In genomic region chr14:35001624-35002023, GRCh38 we compare ENCODE assay signal across 28 cellular contexts.
"Had no signal": no experiment of that assay in that cellular context is flagged by ENCODE, and none has a peak within 500 bp of the region (broad histone marks: within the 10 kb centered on the region; RNA-seq: fewer than 3 reads in every experiment).

No MANE protein-coding gene starts in this region.

- H3K36me3 ChIP-seq: ovary, uterus had no signal

- H3K79me2 ChIP-seq: parathyroid adenoma had no signal

- DNase-seq: natural killer cell; occipital lobe; ovary; posterior cingulate gyrus; psoas muscle; right cardiac atrium; spleen; stimulated activated CD4-positive, alpha-beta T cell treated with anti-CD3 and anti-CD28 coated beads, Interleukin-12 subunit alpha, Interleukin-12 subunit beta, amount 100 ng/mL, for 4 hours; stimulated activated CD4-positive, alpha-beta T cell treated with anti-CD3 and anti-CD28 coated beads, Interleukin-1b, Interleukin-23, amount 100 ng/mL, for 48 hours; stimulated activated CD4-positive, alpha-beta T cell treated with anti-CD3 and anti-CD28 coated beads, Interleukin-4, amount 100 ng/mL, for 1 hour; stimulated activated CD4-positive, alpha-beta T cell treated with anti-CD3 and anti-CD28 coated beads, Interleukin-4, amount 100 ng/mL, for 4 hours; stimulated activated CD8-positive, alpha-beta memory T cell treated with anti-CD3 and anti-CD28 coated beads, Interleukin-4, amount 100 ng/mL, for 48 hours; stimulated activated naive CD4-positive, alpha-beta T cell; stimulated activated naive CD8-positive, alpha-beta T cell treated with anti-CD3 and anti-CD28 coated beads, Interleukin-15, amount 100 ng/mL, for 72 hours; stimulated activated naive CD8-positive, alpha-beta T cell treated with anti-CD3 and anti-CD28 coated beads, Interleukin-15, Interleukin-2, amounts not matched to agents 100 U/mL and 50 U/mL, for 24 hours; substantia nigra; testis; tibial artery; transverse colon; upper lobe of right lung; uterus had no signal

- H3K4me3 ChIP-seq: neural progenitor cell, ovary, psoas muscle, skin epidermis, smooth muscle cell, spleen, suprapubic skin, testis, tibial artery, transverse colon, upper lobe of right lung, uterus had no signal

- ATAC-seq: natural killer cell; psoas muscle; right cardiac atrium; sciatic nerve; stimulated activated memory B cell treated with anti-CD40 and anti-IgM and Interleukin-4, amounts not matched to agents 10 μg/mL and 1 μg/mL and 100 μg/mL, for 72 hours; stimulated activated naive CD8-positive, alpha-beta T cell treated with anti-CD3 and anti-CD28 coated beads, Interleukin-15, amount 100 ng/mL, for 72 hours; stimulated activated naive CD8-positive, alpha-beta T cell treated with anti-CD3 and anti-CD28 coated beads, Interleukin-15, Interleukin-2, amounts not matched to agents 100 U/mL and 50 U/mL, for 24 hours; upper lobe of right lung had no signal

- H3K4me2 ChIP-seq: neural progenitor cell, smooth muscle cell had no signal

- H3K27me3 ChIP-seq: neural progenitor cell, ovary, spleen, suprapubic skin, testis, tibial artery, transverse colon, upper lobe of right lung, uterus had no signal

- H3K27ac ChIP-seq: neural progenitor cell, ovary, parathyroid adenoma, psoas muscle, skin epidermis, spleen, suprapubic skin, testis, tibial artery, transverse colon, upper lobe of right lung, uterus had no signal

- H3K9me3 ChIP-seq: ovary, psoas muscle, spleen, suprapubic skin, testis, tibial artery, transverse colon, upper lobe of right lung, uterus had no signal

- H3K9ac ChIP-seq: neural progenitor cell, parathyroid adenoma had no signal

- H3K4me1 ChIP-seq: parathyroid adenoma, psoas muscle, suprapubic skin, testis, tibial artery, uterus had no signal

- H2AFZ ChIP-seq: neural progenitor cell, parathyroid adenoma had no signal
